ENCODE assay signal across 8 cellular contexts in the genomic region with DNA sequence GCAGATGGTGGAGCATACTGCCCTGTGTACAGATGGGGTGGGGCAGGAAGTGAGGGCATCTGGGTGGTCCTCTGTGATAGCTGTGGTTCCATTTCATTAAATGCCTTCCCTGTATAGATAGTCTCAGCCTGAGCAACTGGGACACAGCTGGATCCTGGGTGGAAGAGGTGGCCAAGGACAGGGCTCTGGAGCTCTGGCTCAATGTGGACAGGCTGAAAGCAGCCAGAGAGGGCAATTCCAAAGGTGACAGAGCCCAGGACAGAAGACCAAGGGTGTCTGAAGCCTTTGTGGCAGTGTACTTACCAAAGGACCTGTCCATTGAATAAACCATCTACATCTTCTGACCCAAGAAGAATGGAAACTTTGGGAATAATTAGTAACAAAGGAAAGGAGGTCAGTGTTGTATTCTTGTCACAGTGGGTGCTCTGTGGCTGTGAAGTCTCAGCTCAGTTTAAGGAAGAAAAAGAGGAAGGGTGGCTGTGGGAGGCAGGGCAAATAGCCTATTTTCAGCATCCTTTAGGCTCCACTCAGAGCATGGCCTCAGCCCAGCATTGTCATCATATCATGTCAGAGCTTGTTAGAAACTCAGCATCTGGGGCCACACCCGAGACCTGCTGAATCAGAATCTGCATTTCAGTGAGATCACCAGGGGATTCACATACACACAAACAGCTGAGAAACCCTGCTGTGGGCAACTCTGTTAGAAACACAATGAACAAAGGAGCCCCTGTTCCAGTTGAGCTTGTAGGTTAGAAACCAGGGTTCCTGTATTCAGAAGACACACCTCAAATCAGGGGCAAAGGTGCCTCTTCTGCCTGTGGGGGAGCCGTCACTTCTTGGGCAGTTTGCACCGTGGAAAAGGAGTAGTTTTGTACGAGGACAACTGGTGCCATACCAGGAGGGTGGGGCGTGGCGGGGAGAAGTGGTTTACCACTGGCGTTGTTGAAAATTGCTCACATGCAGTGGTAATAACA.
DNase-seq lines count a peak whose midpoint lies in the region; ATAC-seq and TF ChIP-seq lines count a peak whose summit lies in the region.

No MANE protein-coding gene starts in this region.

- 38 to 39% methylated on average over 7 of the region's 7 CpGs for whole genome bisulfite sequencing in esophagus squamous epithelium, 2 donors

- H3K4me3 Mint-ChIP-seq in MCF 10A (ENCODE audit: unreplicated experiment): peak overlapping the region; percentile 38

- H3K27me3 ChIP-seq in breast epithelium: no peaks in the 10 kb centered on the region
- no peaks in the 10 kb centered on the region for H3K27me3 ChIP-seq in esophagus squamous epithelium

- DNase-seq in MCF 10A (ENCODE audit: unreplicated experiment) (peak; percentile 70), breast epithelium (ENCODE audit: low spot score in 2 of 2) (no peak), esophagus squamous epithelium (lab: John Stamatoyannopoulos, UW) (no peak), putamen (ENCODE audit: low spot score) (no peak), 8988T (no peak)
- DNase-seq in activated CD4-positive, alpha-beta T cell treated with anti-CD3 and anti-CD28 coated beads for 4 hours: peak; percentile 60 to 66
- DNase-seq in stimulated activated CD4-positive, alpha-beta T cell treated with anti-CD3 and anti-CD28 coated beads, Interleukin-15, amount 100 ng/mL, for 48 hours (ENCODE audit: low read depth in 2 of 2): peak; percentile 60 to 66

- intact Hi-C loops in MCF 10A (cut with micrococcal nuclease): no loop called here
- intact Hi-C loops in breast epithelium (cut with DNase I; ENCODE audit: low total_unique reads): no loop called here
- intact Hi-C loops in esophagus squamous epithelium (cut with DNase I): no loop called here

- H3K9me3 ChIP-seq in breast epithelium (no peaks in the 10 kb centered on the region), esophagus squamous epithelium (no peaks in the 10 kb centered on the region)

- peaks cover 25% of the 10 kb centered on the region for H3K4me1 Mint-ChIP-seq in MCF 10A (ENCODE audit: insufficient read depth, unreplicated experiment)

- H3K4me3 ChIP-seq in breast epithelium: no peak overlapping the region
- no peak overlapping the region for H3K4me3 ChIP-seq in esophagus squamous epithelium

- TF ChIP-seq CTCF in MCF 10A (IDR thresholded peaks at IDR 0.05; ENCODE audit: unreplicated experiment) (no peak), breast epithelium (IDR thresholded peaks at IDR 0.05) (no peak), esophagus squamous epithelium (IDR thresholded peaks at IDR 0.05) (no peak)

- CTCF ChIA-PET in MCF 10A (lab: Yijun Ruan, JAX): interaction anchor here (0.6 to 1.2 kb wide), 3 partner anchors 14 to 66 kb away, joined by 3 to 4 read pairs (median 3); no protein-coding TSS in a partner anchor

- TF ChIP-seq POLR2A in breast epithelium (IDR thresholded peaks at IDR 0.05): no peak
- TF ChIP-seq POLR2A in esophagus squamous epithelium (IDR thresholded peaks at IDR 0.05): no peak

- H3K4me1 ChIP-seq in breast epithelium (no peaks in the 10 kb centered on the region), esophagus squamous epithelium (peaks cover 16 to 38% (median 21%) of the 10 kb centered on the region in 3 donors)

- ATAC-seq in HG03378 (IDR thresholded peaks at IDR 0.05; ENCODE audit: unreplicated experiment): peak; percentile 44

- H3K36me3 Mint-ChIP-seq in MCF 10A (ENCODE audit: insufficient read depth, unreplicated experiment): no peaks in the 10 kb centered on the region

- H3K27ac ChIP-seq in breast epithelium: no peak overlapping the region
- H3K27ac ChIP-seq in esophagus squamous epithelium: peak overlapping the region in 3 of 4 donors; percentile 13 to 67 (median 49)

- POLR2A ChIA-PET in MCF 10A (lab: Yijun Ruan, JAX): interaction anchor here (0.7 to 1.3 kb wide), 6 partner anchors 26 to 63 kb away, joined by 3 to 9 read pairs (median 4); no protein-coding TSS in a partner anchor

- no TSS peak for BruUV-seq in MCF 10A (replicated peaks; lab: Mats Ljungman, UMichigan)

- H3K27ac Mint-ChIP-seq in MCF 10A (ENCODE audit: low read depth, unreplicated experiment): peak overlapping the region; percentile 95

- H3K36me3 ChIP-seq in breast epithelium (no peaks in the 10 kb centered on the region), esophagus squamous epithelium (peaks cover 0 to 24% (median 4%) of the 10 kb centered on the region in 3 donors)

- no peaks in the 10 kb centered on the region for H3K9me3 Mint-ChIP-seq in MCF 10A (ENCODE audit: unreplicated experiment)

- no peaks in the 10 kb centered on the region for H3K27me3 Mint-ChIP-seq in MCF 10A (ENCODE audit: insufficient read depth, unreplicated experiment)

Comparison
In these comparisons a context has a peak if more than half of its experiments do, and no peak if none do; other contexts are left out.
1. DNase-seq: peak in MCF 10A (single experiment), activated CD4-positive, alpha-beta T cell treated with anti-CD3 and anti-CD28 coated beads for 4 hours (2 of 2) and stimulated activated CD4-positive, alpha-beta T cell treated with anti-CD3 and anti-CD28 coated beads, Interleukin-15, amount 100 ng/mL, for 48 hours (2 of 2); none in breast epithelium (0 of 2), esophagus squamous epithelium (single experiment), putamen (single experiment) and 8988T (single experiment).
2. H3K27ac ChIP-seq: peak in esophagus squamous epithelium (3 of 4); none in breast epithelium (0 of 2).